In the genomic region with DNA sequence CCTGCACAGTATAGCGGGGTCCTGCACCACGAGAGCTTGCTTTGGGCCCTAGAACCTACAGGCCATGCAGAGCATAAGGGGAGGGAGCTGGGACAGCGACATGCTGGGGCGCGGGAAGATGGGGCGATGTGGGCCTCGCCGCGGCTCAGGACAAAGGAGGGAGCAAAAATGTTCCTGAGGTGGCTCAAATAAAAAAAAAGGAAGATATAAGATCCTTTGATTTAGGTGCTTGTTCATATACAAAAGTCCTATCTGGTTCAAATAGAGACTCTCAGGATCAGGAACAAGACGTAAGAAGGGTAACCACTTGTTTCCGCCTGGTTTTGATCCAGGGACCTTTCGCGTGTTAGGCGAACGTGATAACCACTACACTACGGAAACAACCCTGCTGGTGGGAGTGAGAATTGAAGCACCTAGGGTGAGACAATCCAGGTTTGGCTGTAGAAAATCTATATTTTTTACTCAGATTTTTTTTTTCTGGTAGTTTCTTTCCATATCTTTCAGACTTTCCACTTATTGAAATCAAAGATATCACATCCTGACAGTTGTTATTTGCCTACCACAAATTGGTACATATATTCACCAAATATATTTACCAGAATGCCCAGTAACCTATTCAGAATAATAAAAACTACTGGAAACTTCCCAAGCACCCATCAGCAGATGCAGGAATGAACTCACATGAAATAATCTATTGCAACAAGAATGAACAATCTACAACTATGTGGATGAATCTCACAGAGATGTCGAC, we compare ENCODE assay signal across 1 cellular context.
TF ChIP-seq lines count a peak whose summit lies in the region.

No MANE protein-coding gene starts in this region.

TF ChIP-seq in HEK293, 187 proteins besides CTCF, POLR2A, EP300 and RAD21 (continued from another document):
- TF ChIP-seq, protein P1, sequence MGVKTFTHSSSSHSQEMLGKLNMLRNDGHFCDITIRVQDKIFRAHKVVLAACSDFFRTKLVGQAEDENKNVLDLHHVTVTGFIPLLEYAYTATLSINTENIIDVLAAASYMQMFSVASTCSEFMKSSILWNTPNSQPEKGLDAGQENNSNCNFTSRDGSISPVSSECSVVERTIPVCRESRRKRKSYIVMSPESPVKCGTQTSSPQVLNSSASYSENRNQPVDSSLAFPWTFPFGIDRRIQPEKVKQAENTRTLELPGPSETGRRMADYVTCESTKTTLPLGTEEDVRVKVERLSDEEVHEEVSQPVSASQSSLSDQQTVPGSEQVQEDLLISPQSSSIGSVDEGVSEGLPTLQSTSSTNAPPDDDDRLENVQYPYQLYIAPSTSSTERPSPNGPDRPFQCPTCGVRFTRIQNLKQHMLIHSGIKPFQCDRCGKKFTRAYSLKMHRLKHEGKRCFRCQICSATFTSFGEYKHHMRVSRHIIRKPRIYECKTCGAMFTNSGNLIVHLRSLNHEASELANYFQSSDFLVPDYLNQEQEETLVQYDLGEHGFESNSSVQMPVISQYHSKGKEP (tag by site-specific recombination; IDR thresholded peaks at IDR 0.05): peak; percentile 24; the same call in 1 of the 2 replicates
- TF ChIP-seq, protein P2, sequence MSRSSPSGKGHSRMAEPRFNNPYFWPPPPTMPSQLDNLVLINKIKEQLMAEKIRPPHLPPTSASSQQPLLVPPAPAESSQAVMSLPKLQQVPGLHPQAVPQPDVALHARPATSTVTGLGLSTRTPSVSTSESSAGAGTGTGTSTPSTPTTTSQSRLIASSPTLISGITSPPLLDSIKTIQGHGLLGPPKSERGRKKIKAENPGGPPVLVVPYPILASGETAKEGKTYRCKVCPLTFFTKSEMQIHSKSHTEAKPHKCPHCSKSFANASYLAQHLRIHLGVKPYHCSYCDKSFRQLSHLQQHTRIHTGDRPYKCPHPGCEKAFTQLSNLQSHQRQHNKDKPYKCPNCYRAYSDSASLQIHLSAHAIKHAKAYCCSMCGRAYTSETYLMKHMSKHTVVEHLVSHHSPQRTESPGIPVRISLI (tag by site-specific recombination; IDR thresholded peaks at IDR 0.05): peak; percentile 76; the same call in 1 of the 2 replicates
- TF ChIP-seq, protein P3, sequence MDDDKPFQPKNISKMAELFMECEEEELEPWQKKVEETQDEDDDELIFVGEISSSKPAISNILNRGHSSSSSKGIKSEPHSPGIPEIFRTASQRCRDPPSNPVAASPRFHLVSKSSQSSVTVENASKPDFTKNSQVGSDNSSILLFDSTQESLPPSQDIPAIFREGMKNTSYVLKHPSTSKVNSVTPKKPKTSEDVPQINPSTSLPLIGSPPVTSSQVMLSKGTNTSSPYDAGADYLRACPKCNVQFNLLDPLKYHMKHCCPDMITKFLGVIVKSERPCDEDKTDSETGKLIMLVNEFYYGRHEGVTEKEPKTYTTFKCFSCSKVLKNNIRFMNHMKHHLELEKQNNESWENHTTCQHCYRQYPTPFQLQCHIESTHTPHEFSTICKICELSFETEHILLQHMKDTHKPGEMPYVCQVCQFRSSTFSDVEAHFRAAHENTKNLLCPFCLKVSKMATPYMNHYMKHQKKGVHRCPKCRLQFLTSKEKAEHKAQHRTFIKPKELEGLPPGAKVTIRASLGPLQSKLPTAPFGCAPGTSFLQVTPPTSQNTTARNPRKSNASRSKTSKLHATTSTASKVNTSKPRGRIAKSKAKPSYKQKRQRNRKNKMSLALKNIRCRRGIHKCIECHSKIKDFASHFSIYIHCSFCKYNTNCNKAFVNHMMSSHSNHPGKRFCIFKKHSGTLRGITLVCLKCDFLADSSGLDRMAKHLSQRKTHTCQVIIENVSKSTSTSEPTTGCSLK (tag by site-specific recombination; IDR thresholded peaks at IDR 0.05): no peak
- TF ChIP-seq GLI4 (tag by site-specific recombination; IDR thresholded peaks at IDR 0.05) (0 out of 2 replicates have a peak, but pooled peaks have one; percentile 23), ZBTB17 (tag by site-specific recombination; IDR thresholded peaks at IDR 0.05) (no peak), ZEB2 (tag by site-specific recombination; IDR thresholded peaks at IDR 0.05) (peak; percentile 6; the same call in 1 of the 2 replicates), ZNF561 (tag by site-specific recombination; IDR thresholded peaks at IDR 0.05; ENCODE audit: borderline replicate concordance) (peak; percentile 77; the same call in 1 of the 2 replicates), ZNF221 (tag by site-specific recombination; IDR thresholded peaks at IDR 0.05; ENCODE audit: borderline replicate concordance) (peak; percentile 35; the same call in 1 of the 2 replicates), ZNF341 (tag by site-specific recombination; IDR thresholded peaks at IDR 0.05; ENCODE audit: low read depth) (peak; percentile 61), ZNF324 (tag by site-specific recombination; IDR thresholded peaks at IDR 0.05) (peak; percentile 48; the same call in 1 of the 2 replicates), ZNF24 (tag by site-specific recombination; IDR thresholded peaks at IDR 0.05) (peak; percentile 64; the same call in 1 of the 2 replicates), ZIC2 (tag by site-specific recombination; IDR thresholded peaks at IDR 0.05) (no peak), TRIM28 (IDR thresholded peaks at IDR 0.05; ENCODE audit: borderline replicate concordance, low read length) (no peak), ZNF248 (tag by site-specific recombination; IDR thresholded peaks at IDR 0.05) (no peak), ZNF155 (tag by site-specific recombination; IDR thresholded peaks at IDR 0.05) (no peak), ZNF654 (tag by site-specific recombination; IDR thresholded peaks at IDR 0.05; ENCODE audit: low read depth) (no peak), ZNF629 (tag by site-specific recombination; IDR thresholded peaks at IDR 0.05) (peak; percentile 50; the same call in 1 of the 2 replicates), IKZF3 (tag by site-specific recombination; IDR thresholded peaks at IDR 0.05) (peak; percentile 56; the same call in 1 of the 2 replicates), ZSCAN30 (tag by site-specific recombination; IDR thresholded peaks at IDR 0.05) (peak; percentile 91), ZNF600 (tag by site-specific recombination; IDR thresholded peaks at IDR 0.05) (peak; percentile 16; the same call in 1 of the 2 replicates), ZNF76 (tag by site-specific recombination; IDR thresholded peaks at IDR 0.05; ENCODE audit: borderline replicate concordance, low read depth) (peak; percentile 16; the same call in 1 of the 2 replicates), ZNF184 (tag by site-specific recombination; IDR thresholded peaks at IDR 0.05) (peak; percentile 54; the same call in 1 of the 2 replicates), SCRT2 (tag by site-specific recombination; IDR thresholded peaks at IDR 0.05) (peak; percentile 46), SP7 (tag by site-specific recombination; IDR thresholded peaks at IDR 0.05) (peak; percentile 45), ZXDB (tag by site-specific recombination; IDR thresholded peaks at IDR 0.05) (peak; percentile 14; the same call in 1 of the 2 replicates), ZNF292 (tag by site-specific recombination; IDR thresholded peaks at IDR 0.05; ENCODE audit: borderline replicate concordance, low read depth) (no peak), ZNF747 (tag by site-specific recombination; IDR thresholded peaks at IDR 0.05) (no peak), GFI1B (tag by site-specific recombination; IDR thresholded peaks at IDR 0.05) (0 out of 2 replicates have a peak, but pooled peaks have one; percentile 32), ZNF394 (tag by site-specific recombination; IDR thresholded peaks at IDR 0.05; ENCODE audit: borderline replicate concordance) (peak; percentile 34; the same call in 1 of the 2 replicates)
- TF ChIP-seq, protein P4, sequence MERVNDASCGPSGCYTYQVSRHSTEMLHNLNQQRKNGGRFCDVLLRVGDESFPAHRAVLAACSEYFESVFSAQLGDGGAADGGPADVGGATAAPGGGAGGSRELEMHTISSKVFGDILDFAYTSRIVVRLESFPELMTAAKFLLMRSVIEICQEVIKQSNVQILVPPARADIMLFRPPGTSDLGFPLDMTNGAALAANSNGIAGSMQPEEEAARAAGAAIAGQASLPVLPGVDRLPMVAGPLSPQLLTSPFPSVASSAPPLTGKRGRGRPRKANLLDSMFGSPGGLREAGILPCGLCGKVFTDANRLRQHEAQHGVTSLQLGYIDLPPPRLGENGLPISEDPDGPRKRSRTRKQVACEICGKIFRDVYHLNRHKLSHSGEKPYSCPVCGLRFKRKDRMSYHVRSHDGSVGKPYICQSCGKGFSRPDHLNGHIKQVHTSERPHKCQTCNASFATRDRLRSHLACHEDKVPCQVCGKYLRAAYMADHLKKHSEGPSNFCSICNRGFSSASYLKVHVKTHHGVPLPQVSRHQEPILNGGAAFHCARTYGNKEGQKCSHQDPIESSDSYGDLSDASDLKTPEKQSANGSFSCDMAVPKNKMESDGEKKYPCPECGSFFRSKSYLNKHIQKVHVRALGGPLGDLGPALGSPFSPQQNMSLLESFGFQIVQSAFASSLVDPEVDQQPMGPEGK (tag by site-specific recombination; IDR thresholded peaks at IDR 0.05): no peak
- TF ChIP-seq, protein P5, sequence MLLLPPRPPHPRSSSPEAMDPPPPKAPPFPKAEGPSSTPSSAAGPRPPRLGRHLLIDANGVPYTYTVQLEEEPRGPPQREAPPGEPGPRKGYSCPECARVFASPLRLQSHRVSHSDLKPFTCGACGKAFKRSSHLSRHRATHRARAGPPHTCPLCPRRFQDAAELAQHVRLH (tag by site-specific recombination; IDR thresholded peaks at IDR 0.05): peak; percentile 82
- TF ChIP-seq, protein P6, sequence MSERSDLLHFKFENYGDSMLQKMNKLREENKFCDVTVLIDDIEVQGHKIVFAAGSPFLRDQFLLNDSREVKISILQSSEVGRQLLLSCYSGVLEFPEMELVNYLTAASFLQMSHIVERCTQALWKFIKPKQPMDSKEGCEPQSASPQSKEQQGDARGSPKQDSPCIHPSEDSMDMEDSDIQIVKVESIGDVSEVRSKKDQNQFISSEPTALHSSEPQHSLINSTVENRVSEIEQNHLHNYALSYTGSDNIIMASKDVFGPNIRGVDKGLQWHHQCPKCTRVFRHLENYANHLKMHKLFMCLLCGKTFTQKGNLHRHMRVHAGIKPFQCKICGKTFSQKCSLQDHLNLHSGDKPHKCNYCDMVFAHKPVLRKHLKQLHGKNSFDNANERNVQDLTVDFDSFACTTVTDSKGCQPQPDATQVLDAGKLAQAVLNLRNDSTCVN (tag by site-specific recombination; optimal IDR thresholded peaks at IDR 0.05): no peak
- TF ChIP-seq, protein P7, sequence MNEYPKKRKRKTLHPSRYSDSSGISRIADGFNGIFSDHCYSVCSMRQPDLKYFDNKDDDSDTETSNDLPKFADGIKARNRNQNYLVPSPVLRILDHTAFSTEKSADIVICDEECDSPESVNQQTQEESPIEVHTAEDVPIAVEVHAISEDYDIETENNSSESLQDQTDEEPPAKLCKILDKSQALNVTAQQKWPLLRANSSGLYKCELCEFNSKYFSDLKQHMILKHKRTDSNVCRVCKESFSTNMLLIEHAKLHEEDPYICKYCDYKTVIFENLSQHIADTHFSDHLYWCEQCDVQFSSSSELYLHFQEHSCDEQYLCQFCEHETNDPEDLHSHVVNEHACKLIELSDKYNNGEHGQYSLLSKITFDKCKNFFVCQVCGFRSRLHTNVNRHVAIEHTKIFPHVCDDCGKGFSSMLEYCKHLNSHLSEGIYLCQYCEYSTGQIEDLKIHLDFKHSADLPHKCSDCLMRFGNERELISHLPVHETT (tag by site-specific recombination; IDR thresholded peaks at IDR 0.05): peak; percentile 44; the same call in 1 of the 2 replicates
TF ChIP-seq in HEK293: peak in this region for 27.
